22 cellular contexts compared by ENCODE assay signal in the genomic region with DNA sequence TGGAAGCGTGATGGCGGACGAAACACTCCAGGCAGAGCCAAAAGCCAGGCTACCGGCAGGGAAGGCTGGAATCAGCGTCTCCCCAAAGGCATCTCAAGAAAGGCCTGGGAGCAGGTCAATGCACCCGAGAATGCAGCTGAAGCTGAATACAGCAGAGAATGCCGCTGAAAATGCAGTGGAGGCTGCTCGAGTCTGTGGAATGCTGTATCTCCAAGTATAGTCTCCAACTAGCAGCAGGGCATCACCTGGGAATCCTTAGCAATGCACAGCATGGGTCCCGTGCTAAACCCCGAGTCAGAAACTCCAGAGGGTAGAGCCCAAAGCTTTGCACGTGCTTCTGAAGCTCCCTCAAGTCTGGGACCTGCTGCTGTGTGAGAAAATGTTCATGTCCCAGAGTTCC.
DNase-seq lines count a peak whose midpoint lies in the region; ATAC-seq, FAIRE-seq and TF ChIP-seq lines count a peak whose summit lies in the region.
"Had no signal": no experiment of that assay in that cellular context is flagged by ENCODE, and none has a peak within 500 bp of the region (broad histone marks: within the 10 kb centered on the region; RNA-seq: fewer than 3 reads in every experiment).

No MANE protein-coding gene starts in this region.

- TF ChIP-seq POLR2A in A549 (IDR thresholded peaks at IDR 0.05; ENCODE audit: low read length), result no peak

- H3K4me2 ChIP-seq in A549, result peak overlapping the region; percentile 61
- H3K4me2 ChIP-seq in PC-9, result peak overlapping the region; percentile 12; the same call in 1 of the 2 replicates
- H3K4me2 ChIP-seq in neuronal stem cell (ENCODE audit: insufficient read depth, low read length, poor library complexity, severe bottlenecking), result no peak overlapping the region
- no peak overlapping the region for H3K4me2 ChIP-seq in H9 (ENCODE audit: insufficient read depth, insufficient read length, low read length)

- no peak for DNase-seq in A549 (ENCODE audit: low read depth in 1 of 2, low spot score in 1 of 2)
- DNase-seq in PC-9, result peak in 1 of 2 experiments; percentile 31
- peak; percentile 48 for DNase-seq in iPS DF 19.7 (ENCODE audit: low read depth, low spot score)
- no peak for DNase-seq in neuronal stem cell (ENCODE audit: low spot score)
- DNase-seq in H9, result no peak
- no peak for DNase-seq in ecto neural progenitor cell (ENCODE audit: low spot score)
- DNase-seq in HuH-7 (ENCODE audit: low spot score), result no peak
- no peak for DNase-seq in BE2C
- DNase-seq: DMS 273 treated with DMSO at 0.1 percent for 48 hours, GDM1, GOT3, Kasumi-1, MM.1S, NCI-H1092 treated with DMSO at 0.1 percent for 48 hours, NCI-H2107, NCI-H226, NCI-H524 treated with DMSO at 0.1 percent for 48 hours, SJCRH30 had no signal

- no peak overlapping the region for H2AFZ ChIP-seq in PC-9
- H2AFZ ChIP-seq in neuronal stem cell (ENCODE audit: low read length), result peak overlapping the region; percentile 67
- H2AFZ ChIP-seq in H9 (ENCODE audit: low read length), result no peak overlapping the region

- no peak overlapping the region for H3K14ac ChIP-seq in neuronal stem cell (ENCODE audit: low read length)
- H3K14ac ChIP-seq in H9 (ENCODE audit: insufficient read depth, low read length), result no peak overlapping the region

- H3K4me1 Mint-ChIP-seq in H9, result peaks cover 8 to 10% of the 10 kb centered on the region in 2 experiments

- H3K23me2 ChIP-seq in H9 (ENCODE audit: insufficient read length, low read depth, low read length, poor library complexity, severe bottlenecking), result no peaks in the 10 kb centered on the region

- H3K27me3 ChIP-seq in PC-9 (ENCODE audit: insufficient read depth, low read depth), result peaks cover 32% of the 10 kb centered on the region
- no peaks in the 10 kb centered on the region for H3K27me3 ChIP-seq in neuronal stem cell (ENCODE audit: control insufficient read depth in 3 of 3, insufficient read depth in 3 of 3, low read depth in 1 of 3, low read length in 3 of 3)
- H3K27me3 ChIP-seq in H9 (ENCODE audit: insufficient read depth, low read length), result no peaks in the 10 kb centered on the region
- H3K27me3 ChIP-seq in BE2C, result no peaks in the 10 kb centered on the region

- H3K4me1 ChIP-seq in A549 (no peaks in the 10 kb centered on the region), PC-9 (replicated peaks; ENCODE audit: insufficient read depth) (no peaks in the 10 kb centered on the region), neuronal stem cell (ENCODE audit: control insufficient read depth in 2 of 2, insufficient read depth in 1 of 2, low read depth in 1 of 2, low read length in 2 of 2) (peaks cover 0 to 9% of the 10 kb centered on the region in 2 donors), H9 (ENCODE audit: insufficient read depth, low read length) (no peaks in the 10 kb centered on the region), BE2C (no peaks in the 10 kb centered on the region)
- H3K4me1 ChIP-seq: SJCRH30 had no signal

- no peak overlapping the region for H2BK20ac ChIP-seq in H9 (ENCODE audit: low read depth, low read length, poor library complexity, severe bottlenecking)

- POLR2A ChIA-PET in A549 (lab: Yijun Ruan, JAX), result no interaction called here
- POLR2A ChIA-PET in PC-9 (lab: Charles Lee; ENCODE audit: unreplicated experiment), result no interaction called here

- H3K23ac ChIP-seq in neuronal stem cell (ENCODE audit: low read depth, low read length, poor library complexity), result no peak overlapping the region
- no peak overlapping the region for H3K23ac ChIP-seq in H9 (ENCODE audit: insufficient read length, low read depth, low read length)

- peak overlapping the region in 1 of 3 experiments; percentile 24; a peak in 1 of 7 replicates for H3K27ac Mint-ChIP-seq in H9
- H3K27ac Mint-ChIP-seq: IgD-negative memory B cell had no signal

- no peak overlapping the region for H2BK12ac ChIP-seq in neuronal stem cell (ENCODE audit: low read length)
- H2BK12ac ChIP-seq in H9 (ENCODE audit: insufficient read length, low read depth, low read length), result no peak overlapping the region

- H3K9me3 Mint-ChIP-seq in H9, result peaks cover 5 to 8% of the 10 kb centered on the region in 2 experiments; a peak in 3 of 5 replicates

- 14% methylated on average over 11 of the region's 11 CpGs for WGBS in A549 (ENCODE audit: missing lambda C conversion rate)
- WGBS in neuronal stem cell (ENCODE audit: extremely low coverage in 2 of 2, insufficient read length in 2 of 2, insufficient replicate concordance in 1 of 2), 2 donors, result no CpG with 5 or more reads among the region's 11 CpGs
- no CpG with 5 or more reads among the region's 11 CpGs for WGBS in H9 (ENCODE audit: extremely low coverage, insufficient read length, low lambda C conversion rate)

- no peaks in the 10 kb centered on the region for H3K79me1 ChIP-seq in neuronal stem cell (ENCODE audit: low read depth, low read length)
- H3K79me1 ChIP-seq in H9 (ENCODE audit: insufficient read depth, low read depth, low read length, poor library complexity, severe bottlenecking), result no peaks in the 10 kb centered on the region

- H3K4me3 Mint-ChIP-seq in H9, result no peak overlapping the region
- H3K4me3 Mint-ChIP-seq: IgD-negative memory B cell had no signal

- no peak overlapping the region for H4K5ac ChIP-seq in H9 (ENCODE audit: insufficient read length, low read depth, low read length)

- no peak overlapping the region for H3K27ac ChIP-seq in A549
- H3K27ac ChIP-seq in PC-9, result no peak overlapping the region
- no peak overlapping the region for H3K27ac ChIP-seq in neuronal stem cell (replicated peaks; ENCODE audit: low read length)
- no peak overlapping the region for H3K27ac ChIP-seq in H9 (ENCODE audit: insufficient read length, low read depth, low read length)
- H3K27ac ChIP-seq: 22Rv1, SJCRH30 had no signal

- no peak for TF ChIP-seq RAD21 in A549 (conservative IDR thresholded peaks at IDR 0.05 in 1 of 2, IDR thresholded peaks at IDR 0.05 in 1 of 2)

- H2AK5ac ChIP-seq in neuronal stem cell (ENCODE audit: low read depth, low read length) (no peak overlapping the region), H9 (ENCODE audit: insufficient read length, low read length) (no peak overlapping the region)

- H3K36me3 Mint-ChIP-seq in H9 (ENCODE audit: insufficient read depth in 1 of 3, low read depth in 3 of 3), result peaks cover 0 to 7% (median 2%) of the 10 kb centered on the region in 3 experiments; a peak in 2 of 7 replicates

- no peak for TF ChIP-seq EP300 in A549 (IDR thresholded peaks at IDR 0.05)

- H3K79me2 ChIP-seq in PC-9 (ENCODE audit: low read depth), result no peaks in the 10 kb centered on the region
- H3K79me2 ChIP-seq in H9 (ENCODE audit: insufficient read depth, low read length), result no peaks in the 10 kb centered on the region

- H4K91ac ChIP-seq in neuronal stem cell (ENCODE audit: low read depth, low read length, poor library complexity), result no peak overlapping the region
- H4K91ac ChIP-seq in H9 (ENCODE audit: insufficient read length, low read depth, low read length), result no peak overlapping the region

- no peak overlapping the region for H3K56ac ChIP-seq in H9 (ENCODE audit: insufficient read length, low read depth, low read length)

- intact Hi-C loops in PC-9 (cut with micrococcal nuclease; ENCODE audit: unreplicated experiment), result no loop called here

- peak overlapping the region; percentile 33; the same call in 1 of the 3 replicates for H3K4me3 ChIP-seq in A549
- H3K4me3 ChIP-seq in PC-9, result no peak overlapping the region
- H3K4me3 ChIP-seq in neuronal stem cell (ENCODE audit: low read length in 2 of 2), result no peak overlapping the region
- no peak overlapping the region for H3K4me3 ChIP-seq in BE2C (ENCODE audit: low read depth, low read length)
- H3K4me3 ChIP-seq: GM12878, SJCRH30 had no signal

- no peaks in the 10 kb centered on the region for H3F3A ChIP-seq in PC-9 (ENCODE audit: insufficient read depth, low read depth)

- peak in 1 of 2 experiments; percentile 52; a peak in 3 of 6 replicates for ATAC-seq in A549
- ATAC-seq: GM12878 had no signal

- no peak overlapping the region for H2BK120ac ChIP-seq in neuronal stem cell (ENCODE audit: low read depth, low read length)
- H2BK120ac ChIP-seq in H9 (ENCODE audit: low read depth, low read length, poor library complexity, severe bottlenecking), result no peak overlapping the region

- H4K20me1 ChIP-seq in PC-9 (ENCODE audit: insufficient read depth) (no peaks in the 10 kb centered on the region), H9 (ENCODE audit: control insufficient read depth, insufficient read depth, insufficient read length) (no peaks in the 10 kb centered on the region)

- no peaks in the 10 kb centered on the region for H3K9me2 ChIP-seq in PC-9 (ENCODE audit: insufficient read depth)

- H3K4ac ChIP-seq in neuronal stem cell (ENCODE audit: low read length), result no peak overlapping the region
- no peak overlapping the region for H3K4ac ChIP-seq in H9 (ENCODE audit: low read depth, low read length)

- BruUV-seq in PC-9 (replicated peaks; lab: Mats Ljungman, UMichigan), result no TSS peak

- no peak for FAIRE-seq in A549 (lab: Jason Lieb, UNC)
- FAIRE-seq: GM12878, GM18507 had no signal

- no peak overlapping the region for H4K8ac ChIP-seq in neuronal stem cell (ENCODE audit: low read depth, low read length)
- no peak overlapping the region for H4K8ac ChIP-seq in H9 (replicated peaks; ENCODE audit: insufficient read length, low read depth, low read length)

- H3K9ac ChIP-seq in neuronal stem cell (ENCODE audit: low read depth, low read length, poor library complexity), result no peak overlapping the region
- no peak overlapping the region for H3K9ac ChIP-seq in H9 (ENCODE audit: extremely low read depth, insufficient read length, low read length)

- peaks cover 7% of the 10 kb centered on the region for H3K27me3 Mint-ChIP-seq in H9 (ENCODE audit: low read depth)
- H3K27me3 Mint-ChIP-seq: IgD-negative memory B cell had no signal

- H3T11ph ChIP-seq in H9 (ENCODE audit: low read length), result no peak overlapping the region

- H2BK15ac ChIP-seq in neuronal stem cell (ENCODE audit: low read length) (no peak overlapping the region), H9 (ENCODE audit: low read depth, low read length) (no peak overlapping the region)

- H3K18ac ChIP-seq in neuronal stem cell (ENCODE audit: low read length) (peak overlapping the region; percentile 67), H9 (ENCODE audit: insufficient read length, low read depth, low read length) (no peak overlapping the region)

- H3K9me3 ChIP-seq in A549 (no peaks in the 10 kb centered on the region), PC-9 (ENCODE audit: insufficient read depth, low read depth) (no peaks in the 10 kb centered on the region), neuronal stem cell (replicated peaks in 1 of 2; ENCODE audit: control insufficient read depth in 2 of 2, insufficient read depth in 1 of 2, low read depth in 1 of 2, low read length in 2 of 2) (peaks cover 0 to 2% of the 10 kb centered on the region in 2 donors), H9 (ENCODE audit: control insufficient read depth, low read depth, low read length) (no peaks in the 10 kb centered on the region), BE2C (no peaks in the 10 kb centered on the region)
- H3K9me3 ChIP-seq: SJCRH30 had no signal

- H2BK5ac ChIP-seq in neuronal stem cell (ENCODE audit: low read length), result no peak overlapping the region
- H2BK5ac ChIP-seq in H9 (ENCODE audit: insufficient read length, low read length), result no peak overlapping the region

- H3K36me3 ChIP-seq in PC-9 (ENCODE audit: low read depth) (no peaks in the 10 kb centered on the region), neuronal stem cell (replicated peaks in 1 of 2; ENCODE audit: control insufficient read depth in 2 of 2, insufficient read depth in 2 of 2, low read length in 2 of 2) (no peaks in the 10 kb centered on the region), BE2C (no peaks in the 10 kb centered on the region)
- H3K36me3 ChIP-seq: SJCRH30 had no signal

- no peak for TF ChIP-seq CTCF in A549 (IDR thresholded peaks at IDR 0.05)
- no peak for TF ChIP-seq CTCF in PC-9 (conservative IDR thresholded peaks at IDR 0.05)
- TF ChIP-seq CTCF in H9 (conservative IDR thresholded peaks at IDR 0.05), result no peak
- TF ChIP-seq CTCF in BE2C (IDR thresholded peaks at IDR 0.05; ENCODE audit: low read depth, low read length), result no peak

- CTCF ChIA-PET in A549 (lab: Yijun Ruan, JAX) (interaction anchor here (1.2 kb wide), 1 partner anchor 8 kb away, joined by 5 read pairs; no protein-coding TSS in a partner anchor), PC-9 (lab: Charles Lee) (no interaction called here)

Comparison
In these comparisons a context has a peak if more than half of its experiments do, and no peak if none do; other contexts are left out.
1. H3K4me2 ChIP-seq: peak in A549 (single experiment) and PC-9 (single experiment); none in neuronal stem cell (single experiment) and H9 (single experiment).